ENCODE assay signal across 1 cellular context in genomic region chr1:205448540-205449253, GRCh38.
TF ChIP-seq lines count a peak whose summit lies in the region.

No MANE protein-coding gene starts in this region.

TF ChIP-seq in WTC11, 78 proteins besides CTCF, POLR2A, EP300 and RAD21 (continued from another document):
- TF ChIP-seq HMGXB4 (CRISPR knock-in tag; IDR thresholded peaks at IDR 0.05) (peak; percentile 57; the same call in 1 of the 2 replicates), E2F5 (CRISPR knock-in tag; IDR thresholded peaks at IDR 0.05) (no peak), PRDM15 (CRISPR knock-in tag; IDR thresholded peaks at IDR 0.05) (0 out of 2 replicates have a peak, but pooled peaks have one; percentile 44), E2F1 (CRISPR knock-in tag; IDR thresholded peaks at IDR 0.05) (no peak), ZNF317 (CRISPR knock-in tag; IDR thresholded peaks at IDR 0.05; ENCODE audit: borderline replicate concordance, low read depth) (no peak)
- TF ChIP-seq, protein P1, sequence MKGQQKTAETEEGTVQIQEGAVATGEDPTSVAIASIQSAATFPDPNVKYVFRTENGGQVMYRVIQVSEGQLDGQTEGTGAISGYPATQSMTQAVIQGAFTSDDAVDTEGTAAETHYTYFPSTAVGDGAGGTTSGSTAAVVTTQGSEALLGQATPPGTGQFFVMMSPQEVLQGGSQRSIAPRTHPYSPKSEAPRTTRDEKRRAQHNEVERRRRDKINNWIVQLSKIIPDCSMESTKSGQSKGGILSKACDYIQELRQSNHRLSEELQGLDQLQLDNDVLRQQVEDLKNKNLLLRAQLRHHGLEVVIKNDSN (CRISPR knock-in tag; IDR thresholded peaks at IDR 0.05), result 0 out of 2 replicates have a peak, but pooled peaks have one; percentile 25
